Comparison of ENCODE assay signal across 10 cellular contexts in genomic region chr12:51229116-51229515, GRCh38.
"Had no signal": no experiment of that assay in that cellular context is flagged by ENCODE, and none has a peak within 500 bp of the region (broad histone marks: within the 10 kb centered on the region; RNA-seq: fewer than 3 reads in every experiment).

No MANE protein-coding gene starts in this region.

- FAIRE-seq: H1, H54, K562 had no signal

- DNase-seq: HFFc6, IMR-90, KG1 had no signal

- H3K4me2 ChIP-seq: GM23338 had no signal

- H3K4me1 ChIP-seq: HAP-1 had no signal

- H2AFZ ChIP-seq: GM23338 had no signal

- H3K4me3 Mint-ChIP-seq: GM23338, HFFc6 had no signal

- H3K36me3 ChIP-seq: HAP-1 had no signal

- H3K4me3 ChIP-seq: GM23338, HAP-1, K562 had no signal

- ATAC-seq: GM23338, HCT116, K562 had no signal

- H3K9me3 ChIP-seq: HAP-1 had no signal

- H3K27ac Mint-ChIP-seq: GM23338, HFFc6 had no signal

- H3K27ac ChIP-seq: HL-60 had no signal

- H3K9me3 Mint-ChIP-seq: GM23338, HFFc6 had no signal
